In the genomic region with DNA sequence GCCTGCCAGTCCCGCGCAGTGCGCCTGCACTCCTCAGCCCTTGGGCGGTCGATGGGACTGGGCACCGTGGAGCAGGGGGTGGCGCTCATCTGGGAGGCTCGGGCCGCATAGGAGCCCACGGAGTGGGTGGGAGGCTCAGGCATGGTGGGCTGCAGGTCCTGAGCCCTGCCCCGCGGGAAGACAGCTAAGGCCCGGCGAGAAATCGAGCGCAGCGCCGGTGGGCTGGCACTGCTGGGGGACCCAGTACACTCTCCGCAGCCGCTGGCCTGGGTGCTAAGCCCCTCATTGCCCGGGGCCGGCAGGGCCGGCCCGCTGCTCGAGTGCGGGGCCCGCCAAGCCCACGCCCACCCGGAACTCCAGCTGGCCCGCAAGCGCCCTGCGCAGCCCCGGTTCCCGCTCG, we compare ENCODE assay signal across 2 cellular contexts.
DNase-seq lines count a peak whose midpoint lies in the region; TF ChIP-seq lines count a peak whose summit lies in the region.

No MANE protein-coding gene starts in this region.

- H3K27ac ChIP-seq in 22Rv1: peak overlapping the region; percentile 58

- peak; percentile 9; the same call in 1 of the 2 replicates for TF ChIP-seq CTCF in 22Rv1 (IDR thresholded peaks at IDR 0.05)

- peak; percentile 12 for DNase-seq in activated gamma-delta T cell (lab: John Stamatoyannopoulos, UW)
